Comparison of ENCODE assay signal across 2 cellular contexts in the genomic region with DNA sequence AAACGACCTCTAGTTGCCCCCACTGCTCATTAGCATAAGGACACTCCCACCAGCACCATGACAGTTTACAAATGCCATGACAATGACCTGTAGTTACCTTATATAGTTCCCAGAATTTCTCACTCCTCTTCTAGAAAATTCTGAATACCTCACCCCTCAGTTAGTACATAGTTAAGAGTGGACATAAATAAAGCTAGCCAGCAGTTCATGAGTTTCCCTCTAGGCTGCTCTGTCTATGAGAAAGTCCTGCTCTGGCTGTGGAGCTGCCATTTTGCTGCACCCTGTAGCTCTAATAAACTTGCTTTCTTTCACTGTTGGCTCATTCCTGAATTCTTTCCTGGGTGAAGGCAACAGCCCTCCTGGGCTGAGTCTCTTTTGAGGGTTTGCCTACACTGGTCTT.
TF ChIP-seq lines count a peak whose summit lies in the region.

No MANE protein-coding gene starts in this region.

TF ChIP-seq in SK-N-SH treated with all-trans-retinoic acid at 6 μM for 48 hours, 23 proteins besides CTCF, POLR2A, EP300 and RAD21 (continued from another document):
- TF ChIP-seq, protein P1, sequence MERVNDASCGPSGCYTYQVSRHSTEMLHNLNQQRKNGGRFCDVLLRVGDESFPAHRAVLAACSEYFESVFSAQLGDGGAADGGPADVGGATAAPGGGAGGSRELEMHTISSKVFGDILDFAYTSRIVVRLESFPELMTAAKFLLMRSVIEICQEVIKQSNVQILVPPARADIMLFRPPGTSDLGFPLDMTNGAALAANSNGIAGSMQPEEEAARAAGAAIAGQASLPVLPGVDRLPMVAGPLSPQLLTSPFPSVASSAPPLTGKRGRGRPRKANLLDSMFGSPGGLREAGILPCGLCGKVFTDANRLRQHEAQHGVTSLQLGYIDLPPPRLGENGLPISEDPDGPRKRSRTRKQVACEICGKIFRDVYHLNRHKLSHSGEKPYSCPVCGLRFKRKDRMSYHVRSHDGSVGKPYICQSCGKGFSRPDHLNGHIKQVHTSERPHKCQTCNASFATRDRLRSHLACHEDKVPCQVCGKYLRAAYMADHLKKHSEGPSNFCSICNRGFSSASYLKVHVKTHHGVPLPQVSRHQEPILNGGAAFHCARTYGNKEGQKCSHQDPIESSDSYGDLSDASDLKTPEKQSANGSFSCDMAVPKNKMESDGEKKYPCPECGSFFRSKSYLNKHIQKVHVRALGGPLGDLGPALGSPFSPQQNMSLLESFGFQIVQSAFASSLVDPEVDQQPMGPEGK (CRISPR knock-in tag; IDR thresholded peaks at IDR 0.05; ENCODE audit: borderline replicate concordance): no peak
- TF ChIP-seq BACH2 (CRISPR knock-in tag; IDR thresholded peaks at IDR 0.05; ENCODE audit: borderline replicate concordance) (no peak), PPARA (CRISPR knock-in tag; IDR thresholded peaks at IDR 0.05; ENCODE audit: borderline replicate concordance) (no peak), RARB (CRISPR knock-in tag; IDR thresholded peaks at IDR 0.05) (no peak), ESRRG (CRISPR knock-in tag; IDR thresholded peaks at IDR 0.05) (no peak), CSDC2 (CRISPR knock-in tag; IDR thresholded peaks at IDR 0.05) (no peak), TCF4 (CRISPR knock-in tag; IDR thresholded peaks at IDR 0.05; ENCODE audit: borderline replicate concordance) (no peak), ZNF565 (CRISPR knock-in tag; conservative IDR thresholded peaks at IDR 0.05; ENCODE audit: low read depth) (no peak), SNAI2 (CRISPR knock-in tag; IDR thresholded peaks at IDR 0.05) (no peak), ZNF70 (CRISPR knock-in tag; IDR thresholded peaks at IDR 0.05) (no peak), ZFP3 (CRISPR knock-in tag; IDR thresholded peaks at IDR 0.05) (no peak), GLIS3 (CRISPR knock-in tag; IDR thresholded peaks at IDR 0.05) (no peak), ZNF8 (CRISPR knock-in tag; IDR thresholded peaks at IDR 0.05) (no peak), ZC3H10 (CRISPR knock-in tag; IDR thresholded peaks at IDR 0.05) (no peak), ISL1 (CRISPR knock-in tag; IDR thresholded peaks at IDR 0.05) (no peak), TOX (CRISPR knock-in tag; IDR thresholded peaks at IDR 0.05; ENCODE audit: borderline replicate concordance) (no peak)
- TF ChIP-seq, protein P2, sequence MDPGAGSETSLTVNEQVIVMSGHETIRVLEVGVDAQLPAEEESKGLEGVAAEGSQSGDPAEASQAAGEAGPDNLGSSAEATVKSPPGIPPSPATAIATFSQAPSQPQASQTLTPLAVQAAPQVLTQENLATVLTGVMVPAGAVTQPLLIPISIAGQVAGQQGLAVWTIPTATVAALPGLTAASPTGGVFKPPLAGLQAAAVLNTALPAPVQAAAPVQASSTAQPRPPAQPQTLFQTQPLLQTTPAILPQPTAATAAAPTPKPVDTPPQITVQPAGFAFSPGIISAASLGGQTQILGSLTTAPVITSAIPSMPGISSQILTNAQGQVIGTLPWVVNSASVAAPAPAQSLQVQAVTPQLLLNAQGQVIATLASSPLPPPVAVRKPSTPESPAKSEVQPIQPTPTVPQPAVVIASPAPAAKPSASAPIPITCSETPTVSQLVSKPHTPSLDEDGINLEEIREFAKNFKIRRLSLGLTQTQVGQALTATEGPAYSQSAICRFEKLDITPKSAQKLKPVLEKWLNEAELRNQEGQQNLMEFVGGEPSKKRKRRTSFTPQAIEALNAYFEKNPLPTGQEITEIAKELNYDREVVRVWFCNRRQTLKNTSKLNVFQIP (CRISPR knock-in tag; IDR thresholded peaks at IDR 0.05; ENCODE audit: borderline replicate concordance, low read depth): no peak
- TF ChIP-seq, protein P3, sequence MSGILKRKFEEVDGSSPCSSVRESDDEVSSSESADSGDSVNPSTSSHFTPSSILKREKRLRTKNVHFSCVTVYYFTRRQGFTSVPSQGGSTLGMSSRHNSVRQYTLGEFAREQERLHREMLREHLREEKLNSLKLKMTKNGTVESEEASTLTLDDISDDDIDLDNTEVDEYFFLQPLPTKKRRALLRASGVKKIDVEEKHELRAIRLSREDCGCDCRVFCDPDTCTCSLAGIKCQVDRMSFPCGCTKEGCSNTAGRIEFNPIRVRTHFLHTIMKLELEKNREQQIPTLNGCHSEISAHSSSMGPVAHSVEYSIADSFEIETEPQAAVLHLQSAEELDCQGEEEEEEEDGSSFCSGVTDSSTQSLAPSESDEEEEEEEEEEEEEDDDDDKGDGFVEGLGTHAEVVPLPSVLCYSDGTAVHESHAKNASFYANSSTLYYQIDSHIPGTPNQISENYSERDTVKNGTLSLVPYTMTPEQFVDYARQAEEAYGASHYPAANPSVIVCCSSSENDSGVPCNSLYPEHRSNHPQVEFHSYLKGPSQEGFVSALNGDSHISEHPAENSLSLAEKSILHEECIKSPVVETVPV (CRISPR knock-in tag; IDR thresholded peaks at IDR 0.05): no peak
- TF ChIP-seq, protein P4, sequence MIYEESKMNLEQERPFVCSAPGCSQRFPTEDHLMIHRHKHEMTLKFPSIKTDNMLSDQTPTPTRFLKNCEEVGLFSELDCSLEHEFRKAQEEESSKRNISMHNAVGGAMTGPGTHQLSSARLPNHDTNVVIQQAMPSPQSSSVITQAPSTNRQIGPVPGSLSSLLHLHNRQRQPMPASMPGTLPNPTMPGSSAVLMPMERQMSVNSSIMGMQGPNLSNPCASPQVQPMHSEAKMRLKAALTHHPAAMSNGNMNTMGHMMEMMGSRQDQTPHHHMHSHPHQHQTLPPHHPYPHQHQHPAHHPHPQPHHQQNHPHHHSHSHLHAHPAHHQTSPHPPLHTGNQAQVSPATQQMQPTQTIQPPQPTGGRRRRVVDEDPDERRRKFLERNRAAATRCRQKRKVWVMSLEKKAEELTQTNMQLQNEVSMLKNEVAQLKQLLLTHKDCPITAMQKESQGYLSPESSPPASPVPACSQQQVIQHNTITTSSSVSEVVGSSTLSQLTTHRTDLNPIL (CRISPR knock-in tag; IDR thresholded peaks at IDR 0.05; ENCODE audit: low read depth): no peak

TF ChIP-seq in WTC11, 78 proteins besides CTCF, POLR2A, EP300 and RAD21 (continued from another document):
- TF ChIP-seq NFYB (CRISPR knock-in tag; conservative IDR thresholded peaks at IDR 0.05; ENCODE audit: low read depth) (no peak), NR2C2 (CRISPR knock-in tag; IDR thresholded peaks at IDR 0.05) (no peak), NFE2L1 (CRISPR knock-in tag; IDR thresholded peaks at IDR 0.05) (no peak)
